21 cellular contexts compared by ENCODE assay signal in the genomic region with DNA sequence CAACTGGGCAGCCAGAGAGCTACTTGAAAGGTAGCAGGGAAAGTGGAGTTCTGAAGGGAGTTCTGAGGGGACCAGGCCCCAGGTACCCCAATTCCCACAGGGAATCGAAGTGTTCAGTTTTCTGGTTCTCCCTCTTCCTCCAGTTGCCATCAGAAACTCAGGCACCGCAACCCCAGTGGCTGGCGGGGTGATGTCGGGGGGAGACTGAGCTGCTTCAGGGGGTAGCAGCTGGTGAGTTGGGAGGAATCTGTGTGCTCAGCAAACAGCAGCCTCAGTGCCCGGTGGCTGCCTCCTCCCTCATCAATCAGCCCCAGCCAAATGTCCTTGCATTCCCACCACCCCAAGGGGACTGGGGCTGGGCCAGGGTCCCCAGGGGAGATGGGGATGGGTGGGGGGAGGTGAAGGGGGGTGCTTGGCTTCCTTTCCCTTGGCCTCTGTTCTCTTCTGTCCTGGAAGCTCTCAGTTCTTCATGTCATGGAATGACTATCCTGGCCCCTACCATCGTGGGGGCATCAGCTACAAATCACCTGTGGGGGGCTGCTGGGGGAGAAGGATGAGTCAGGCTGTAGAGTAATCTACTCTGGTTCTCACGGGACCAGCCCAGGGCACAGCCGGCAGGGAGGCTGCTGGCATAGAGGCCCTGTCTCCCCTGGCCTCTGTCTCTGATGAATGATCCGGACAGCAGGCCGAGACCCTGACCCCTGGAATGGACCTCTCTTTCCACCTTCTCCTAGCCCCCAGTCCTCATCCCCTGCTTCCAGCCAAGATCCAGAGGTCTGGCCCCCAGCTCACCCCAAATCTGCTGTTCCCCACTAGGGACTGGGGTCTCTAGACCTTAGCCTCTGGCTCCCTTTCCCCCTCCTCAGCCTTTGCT. TPM values are rescaled to one million over a fixed set of nuclear protein-coding genes. Genes with fewer than 3 reads are reported as not detected.
"Had no signal": no experiment of that assay in that cellular context is flagged by ENCODE, and none has a peak within 500 bp of the region (broad histone marks: within the 10 kb centered on the region; RNA-seq: fewer than 3 reads in every experiment).

No MANE protein-coding gene starts in this region.

- FAIRE-seq: pancreas had no signal

- H3K4me3 Mint-ChIP-seq: activated CD4-positive, alpha-beta memory T cell treated with anti-CD3 and anti-CD28 coated beads, Interleukin-2, amount 10 ng/mL, durations not matched to agents 7 days and 5 days; activated CD8-positive, alpha-beta memory T cell treated with anti-CD3 and anti-CD28 coated beads, Interleukin-2, amount 10 ng/mL, durations not matched to agents 7 days and 5 days; activated naive CD8-positive, alpha-beta T cell; mesothelial cell of epicardium; natural killer cell treated with Interleukin-12 subunit alpha and Interleukin-12 subunit beta and Interleukin-15 and Interleukin-18, amount 100 ng/mL, for 72 hours; stimulated activated effector memory CD8-positive, alpha-beta T cell treated with anti-CD3 and anti-CD28 coated beads, Interleukin-12 subunit alpha, Interleukin-12 subunit beta, amount 100 ng/mL, for 72 hours had no signal

- H3K9me3 ChIP-seq: pancreas, sigmoid colon, stomach had no signal

- ATAC-seq: activated CD8-positive, alpha-beta memory T cell treated with anti-CD3 and anti-CD28 coated beads, Interleukin-2, amount 10 ng/mL, durations not matched to agents 7 days and 5 days; natural killer cell treated with Interleukin-12 subunit alpha and Interleukin-12 subunit beta and Interleukin-15 and Interleukin-18, amount 100 ng/mL, for 72 hours; pancreas; stimulated activated effector memory CD8-positive, alpha-beta T cell treated with anti-CD3 and anti-CD28 coated beads, Interleukin-12 subunit alpha, Interleukin-12 subunit beta, amount 100 ng/mL, for 72 hours had no signal

- DNase-seq: activated CD4-positive, alpha-beta memory T cell treated with anti-CD3 and anti-CD28 coated beads, Interleukin-2, amount 10 ng/mL, durations not matched to agents 7 days and 5 days; activated CD4-positive, alpha-beta T cell treated with anti-CD3 and anti-CD28 coated beads for 48 hours; activated CD4-positive, CD25-positive, alpha-beta regulatory T cell; activated CD8-positive, alpha-beta memory T cell treated with anti-CD3 and anti-CD28 coated beads, Interleukin-2, amount 10 ng/mL, durations not matched to agents 7 days and 5 days; dermis blood vessel endothelial cell; effector memory CD4-positive, alpha-beta T cell; foreskin fibroblast; hypothalamus; islet precursor cell; sigmoid colon; stimulated activated CD4-positive, alpha-beta T cell treated with anti-CD3 and anti-CD28 coated beads, Interleukin-4, amount 100 ng/mL, for 24 hours; stomach; trophoblast cell had no signal

- H3K27me3 ChIP-seq: cardiac muscle cell, pancreas had no signal

- H3K27ac Mint-ChIP-seq: activated CD4-positive, alpha-beta memory T cell treated with anti-CD3 and anti-CD28 coated beads, Interleukin-2, amount 10 ng/mL, durations not matched to agents 7 days and 5 days; activated CD8-positive, alpha-beta memory T cell treated with anti-CD3 and anti-CD28 coated beads, Interleukin-2, amount 10 ng/mL, durations not matched to agents 7 days and 5 days; activated naive CD8-positive, alpha-beta T cell; mesothelial cell of epicardium; natural killer cell treated with Interleukin-12 subunit alpha and Interleukin-12 subunit beta and Interleukin-15 and Interleukin-18, amount 100 ng/mL, for 72 hours; stimulated activated effector memory CD8-positive, alpha-beta T cell treated with anti-CD3 and anti-CD28 coated beads, Interleukin-12 subunit alpha, Interleukin-12 subunit beta, amount 100 ng/mL, for 72 hours had no signal

- H3K9me3 Mint-ChIP-seq: activated CD4-positive, alpha-beta memory T cell treated with anti-CD3 and anti-CD28 coated beads, Interleukin-2, amount 10 ng/mL, durations not matched to agents 7 days and 5 days; mesothelial cell of epicardium; natural killer cell treated with Interleukin-12 subunit alpha and Interleukin-12 subunit beta and Interleukin-15 and Interleukin-18, amount 100 ng/mL, for 72 hours; stimulated activated effector memory CD8-positive, alpha-beta T cell treated with anti-CD3 and anti-CD28 coated beads, Interleukin-12 subunit alpha, Interleukin-12 subunit beta, amount 100 ng/mL, for 72 hours had no signal

- H3K36me3 ChIP-seq: cardiac muscle cell, pancreas, sigmoid colon, stomach had no signal

- H3K36me3 Mint-ChIP-seq: activated CD8-positive, alpha-beta memory T cell treated with anti-CD3 and anti-CD28 coated beads, Interleukin-2, amount 10 ng/mL, durations not matched to agents 7 days and 5 days; natural killer cell treated with Interleukin-12 subunit alpha and Interleukin-12 subunit beta and Interleukin-15 and Interleukin-18, amount 100 ng/mL, for 72 hours had no signal

- H3K27ac ChIP-seq: cardiac muscle cell, pancreas, sigmoid colon, stomach had no signal

- H3K4me3 ChIP-seq: cardiac muscle cell, lung, pancreas, sigmoid colon, stomach had no signal

RNA-seq across cellular contexts. Expression of a gene that starts 2.6 kb away (rescaled TPM):
- total RNA-seq: activated CD4-positive, alpha-beta memory T cell treated with anti-CD3 and anti-CD28 coated beads, Interleukin-2, amount 10 ng/mL, durations not matched to agents 7 days and 5 days; activated CD8-positive, alpha-beta memory T cell treated with anti-CD3 and anti-CD28 coated beads, Interleukin-2, amount 10 ng/mL, durations not matched to agents 7 days and 5 days; chondrocyte; dermis blood vessel endothelial cell had no signal

RNA-seq across cellular contexts. Expression of a gene that starts 10.0 kb away (rescaled TPM):
- total RNA-seq: activated CD4-positive, alpha-beta memory T cell treated with anti-CD3 and anti-CD28 coated beads, Interleukin-2, amount 10 ng/mL, durations not matched to agents 7 days and 5 days; activated CD8-positive, alpha-beta memory T cell treated with anti-CD3 and anti-CD28 coated beads, Interleukin-2, amount 10 ng/mL, durations not matched to agents 7 days and 5 days; natural killer cell treated with Interleukin-12 subunit alpha and Interleukin-12 subunit beta and Interleukin-15 and Interleukin-18, amount 100 ng/mL, for 72 hours had no signal
